Comparison of ENCODE assay signal across 14 cellular contexts in the genomic region with DNA sequence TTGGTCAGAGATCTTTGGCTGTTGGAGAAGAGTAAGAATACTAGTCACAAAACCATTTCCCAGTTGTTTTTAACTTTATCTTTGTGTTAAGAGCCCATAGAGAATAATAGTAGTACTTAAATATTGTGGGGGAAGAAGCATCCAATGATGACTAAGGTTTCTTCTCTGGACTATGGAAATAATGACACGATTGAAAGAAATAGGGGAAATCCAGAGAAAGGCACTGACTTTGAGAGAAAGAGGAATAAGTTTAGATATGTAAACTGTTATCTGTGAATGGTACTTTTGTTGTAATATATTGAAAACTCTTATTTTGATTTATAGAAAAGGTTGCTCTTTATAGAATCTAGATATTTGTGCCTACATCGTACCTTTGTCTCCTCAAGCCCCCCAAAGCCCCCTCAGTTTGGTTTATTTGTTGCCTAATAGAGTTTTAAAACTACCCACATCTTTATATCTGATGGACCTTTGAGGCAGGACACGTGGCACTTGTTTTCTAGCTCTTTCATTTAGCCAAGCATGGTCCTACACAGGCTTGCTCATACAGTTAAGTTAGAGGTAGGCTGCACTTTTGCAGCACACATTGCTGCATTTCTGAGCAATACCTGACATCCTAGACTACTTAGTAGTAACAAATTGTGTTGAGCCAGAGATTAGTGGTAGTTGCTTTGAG.
DNase-seq lines count a peak whose midpoint lies in the region; ATAC-seq, FAIRE-seq and TF ChIP-seq lines count a peak whose summit lies in the region.
"Had no signal": no experiment of that assay in that cellular context is flagged by ENCODE, and none has a peak within 500 bp of the region (broad histone marks: within the 10 kb centered on the region; RNA-seq: fewer than 3 reads in every experiment).

No MANE protein-coding gene starts in this region.

- TF ChIP-seq CTCF in A549 (IDR thresholded peaks at IDR 0.05) (no peak), activated B cell treated with CpG ODN at 0.5 μM for 24 hours (IDR thresholded peaks at IDR 0.05) (no peak), body of pancreas (IDR thresholded peaks at IDR 0.05) (no peak)

- POLR2A ChIA-PET in A549 (lab: Yijun Ruan, JAX) (no interaction called here), activated B cell treated with CpG ODN at 0.5 μM for 24 hours (lab: Charles Lee) (no interaction called here)

- ATAC-seq in A549: peak in 1 of 2 experiments; percentile 42; a peak in 3 of 6 replicates
- ATAC-seq in activated B cell treated with CpG ODN at 0.5 μM for 24 hours (ENCODE audit: low read depth): peak; percentile 64
- ATAC-seq in GM18520 (IDR thresholded peaks at IDR 0.05; ENCODE audit: unreplicated experiment): no peak
- ATAC-seq in HG03025 (IDR thresholded peaks at IDR 0.05; ENCODE audit: low FRiP score, unreplicated experiment): no peak
- ATAC-seq in body of pancreas: no peak

- H3K36me3 ChIP-seq in H7 (replicated peaks; ENCODE audit: control insufficient read depth, insufficient read depth, low read length): no peaks in the 10 kb centered on the region
- no peaks in the 10 kb centered on the region for H3K36me3 ChIP-seq in body of pancreas (replicated peaks in 1 of 2; ENCODE audit: insufficient read depth in 1 of 2, low read depth in 2 of 2)
- H3K36me3 ChIP-seq: ovary had no signal

- no peaks in the 10 kb centered on the region for H3K27me3 ChIP-seq in H7 (ENCODE audit: control insufficient read depth, insufficient read depth, low read length)
- no peaks in the 10 kb centered on the region for H3K27me3 ChIP-seq in body of pancreas
- H3K27me3 ChIP-seq: ovary had no signal

- TF ChIP-seq POLR2A in A549 (IDR thresholded peaks at IDR 0.05; ENCODE audit: low read length) (no peak), body of pancreas (IDR thresholded peaks at IDR 0.05) (no peak)

- H3K4me1 ChIP-seq in A549 (peaks cover 56% of the 10 kb centered on the region), body of pancreas (peaks cover 7% of the 10 kb centered on the region)

- H3K27me3 Mint-ChIP-seq in activated B cell treated with CpG ODN at 0.5 μM for 24 hours: no peaks in the 10 kb centered on the region

- intact Hi-C loops in activated B cell treated with CpG ODN at 0.5 μM for 24 hours (cut with micrococcal nuclease): no loop called here
- intact Hi-C loops in body of pancreas (cut with DNase I): no loop called here

- no peaks in the 10 kb centered on the region for H3K9me3 Mint-ChIP-seq in activated B cell treated with CpG ODN at 0.5 μM for 24 hours

- DNase-seq in A549 (ENCODE audit: low read depth in 1 of 2, low spot score in 1 of 2): no peak
- DNase-seq in activated B cell treated with CpG ODN at 0.5 μM for 24 hours: no peak
- DNase-seq in iris pigment epithelial cell (ENCODE audit: low read depth): peak; percentile 65
- DNase-seq in H7: no peak
- DNase-seq in body of pancreas: no peak
- DNase-seq: C1 segment of cervical spinal cord; NCI-H526; ovary; stimulated activated CD4-positive, alpha-beta T cell treated with anti-CD3 and anti-CD28 coated beads, Interleukin-4, amount 100 ng/mL, for 24 hours had no signal

- WGBS in A549 (ENCODE audit: missing lambda C conversion rate): 58% methylated on average over 3 of the region's 3 CpGs
- WGBS in body of pancreas, 2 donors: 75 to 87% methylated on average over 3 of the region's 3 CpGs

- H3K27ac Mint-ChIP-seq in activated B cell treated with CpG ODN at 0.5 μM for 24 hours: peak overlapping the region; percentile 60

- H3K4me2 ChIP-seq in A549: peak overlapping the region; percentile 6; the same call in 1 of the 3 replicates

- TF ChIP-seq EP300 in A549 (IDR thresholded peaks at IDR 0.05): no peak

- no peak for TF ChIP-seq RAD21 in A549 (conservative IDR thresholded peaks at IDR 0.05 in 1 of 2, IDR thresholded peaks at IDR 0.05 in 1 of 2)

- H3K9me3 ChIP-seq in A549: no peaks in the 10 kb centered on the region
- H3K9me3 ChIP-seq in body of pancreas: no peaks in the 10 kb centered on the region
- H3K9me3 ChIP-seq: ovary had no signal

- H3K4me3 ChIP-seq in A549 (no peak overlapping the region), H7 (ENCODE audit: insufficient read depth, low read depth, low read length) (no peak overlapping the region), body of pancreas (no peak overlapping the region)
- H3K4me3 ChIP-seq: lung, ovary had no signal

- H3K4me1 Mint-ChIP-seq in activated B cell treated with CpG ODN at 0.5 μM for 24 hours: peaks cover 30% of the 10 kb centered on the region

- CTCF ChIA-PET in A549 (lab: Yijun Ruan, JAX) (interaction anchor here (1.0 kb wide), 1 partner anchor 34 kb away, joined by 3 read pairs; no protein-coding TSS in a partner anchor), activated B cell treated with CpG ODN at 0.5 μM for 24 hours (lab: Charles Lee) (interaction anchor here (1.9 kb wide), 1 partner anchor 34 kb away, joined by 7 read pairs; no protein-coding TSS in a partner anchor)

- peaks cover 24% of the 10 kb centered on the region for H3K36me3 Mint-ChIP-seq in activated B cell treated with CpG ODN at 0.5 μM for 24 hours (ENCODE audit: low read depth)

- H3K27ac ChIP-seq in A549 (peak overlapping the region; percentile 56 to 78; a peak in 5 of 6 replicates), body of pancreas (no peak overlapping the region)
- H3K27ac ChIP-seq: ovary had no signal

- FAIRE-seq in A549 (lab: Jason Lieb, UNC) (peak; percentile 7), G401.6 (lab: Jason Lieb, UNC) (peak; percentile 82)
- FAIRE-seq: bronchial epithelial cell had no signal

- H3K4me3 Mint-ChIP-seq in activated B cell treated with CpG ODN at 0.5 μM for 24 hours: peak overlapping the region; percentile 6

TF ChIP-seq in A549, 52 proteins besides CTCF, POLR2A, EP300 and RAD21:
- no peak for TF ChIP-seq SREBF2 (IDR thresholded peaks at IDR 0.05)
- no peak for TF ChIP-seq RCOR1 (IDR thresholded peaks at IDR 0.05; ENCODE audit: low read depth, low read length)
- no peak for TF ChIP-seq CBX8 (IDR thresholded peaks at IDR 0.05)
- TF ChIP-seq, protein P1, sequence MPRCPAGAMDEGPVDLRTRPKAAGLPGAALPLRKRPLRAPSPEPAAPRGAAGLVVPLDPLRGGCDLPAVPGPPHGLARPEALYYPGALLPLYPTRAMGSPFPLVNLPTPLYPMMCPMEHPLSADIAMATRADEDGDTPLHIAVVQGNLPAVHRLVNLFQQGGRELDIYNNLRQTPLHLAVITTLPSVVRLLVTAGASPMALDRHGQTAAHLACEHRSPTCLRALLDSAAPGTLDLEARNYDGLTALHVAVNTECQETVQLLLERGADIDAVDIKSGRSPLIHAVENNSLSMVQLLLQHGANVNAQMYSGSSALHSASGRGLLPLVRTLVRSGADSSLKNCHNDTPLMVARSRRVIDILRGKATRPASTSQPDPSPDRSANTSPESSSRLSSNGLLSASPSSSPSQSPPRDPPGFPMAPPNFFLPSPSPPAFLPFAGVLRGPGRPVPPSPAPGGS (IDR thresholded peaks at IDR 0.05): no peak
- no peak for TF ChIP-seq CHD2 (IDR thresholded peaks at IDR 0.05; ENCODE audit: low read length, partially characterized antibody)
- no peak for TF ChIP-seq HOXA7 (CRISPR knock-in tag; IDR thresholded peaks at IDR 0.05)
- TF ChIP-seq, protein P2, sequence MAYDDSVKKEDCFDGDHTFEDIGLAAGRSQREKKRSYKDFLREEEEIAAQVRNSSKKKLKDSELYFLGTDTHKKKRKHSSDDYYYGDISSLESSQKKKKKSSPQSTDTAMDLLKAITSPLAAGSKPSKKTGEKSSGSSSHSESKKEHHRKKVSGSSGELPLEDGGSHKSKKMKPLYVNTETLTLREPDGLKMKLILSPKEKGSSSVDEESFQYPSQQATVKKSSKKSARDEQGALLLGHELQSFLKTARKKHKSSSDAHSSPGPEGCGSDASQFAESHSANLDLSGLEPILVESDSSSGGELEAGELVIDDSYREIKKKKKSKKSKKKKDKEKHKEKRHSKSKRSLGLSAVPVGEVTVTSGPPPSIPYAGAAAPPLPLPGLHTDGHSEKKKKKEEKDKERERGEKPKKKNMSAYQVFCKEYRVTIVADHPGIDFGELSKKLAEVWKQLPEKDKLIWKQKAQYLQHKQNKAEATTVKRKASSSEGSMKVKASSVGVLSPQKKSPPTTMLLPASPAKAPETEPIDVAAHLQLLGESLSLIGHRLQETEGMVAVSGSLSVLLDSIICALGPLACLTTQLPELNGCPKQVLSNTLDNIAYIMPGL (CRISPR knock-in tag; IDR thresholded peaks at IDR 0.05; ENCODE audit: borderline replicate concordance): no peak
- TF ChIP-seq MAZ (IDR thresholded peaks at IDR 0.05; ENCODE audit: borderline replicate concordance, low read depth, low read length): no peak
- no peak for TF ChIP-seq CEBPB (IDR thresholded peaks at IDR 0.05)
- TF ChIP-seq ESRRA (IDR thresholded peaks at IDR 0.05; ENCODE audit: borderline replicate concordance, low read length): no peak
- TF ChIP-seq, protein P3, sequence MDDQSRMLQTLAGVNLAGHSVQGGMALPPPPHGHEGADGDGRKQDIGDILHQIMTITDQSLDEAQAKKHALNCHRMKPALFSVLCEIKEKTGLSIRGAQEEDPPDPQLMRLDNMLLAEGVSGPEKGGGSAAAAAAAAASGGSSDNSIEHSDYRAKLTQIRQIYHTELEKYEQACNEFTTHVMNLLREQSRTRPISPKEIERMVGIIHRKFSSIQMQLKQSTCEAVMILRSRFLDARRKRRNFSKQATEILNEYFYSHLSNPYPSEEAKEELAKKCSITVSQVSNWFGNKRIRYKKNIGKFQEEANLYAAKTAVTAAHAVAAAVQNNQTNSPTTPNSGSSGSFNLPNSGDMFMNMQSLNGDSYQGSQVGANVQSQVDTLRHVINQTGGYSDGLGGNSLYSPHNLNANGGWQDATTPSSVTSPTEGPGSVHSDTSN (IDR thresholded peaks at IDR 0.05): no peak
- TF ChIP-seq TP53 (CRISPR knock-in tag; IDR thresholded peaks at IDR 0.05): no peak
- TF ChIP-seq JUNB (IDR thresholded peaks at IDR 0.05): no peak
- no peak for TF ChIP-seq KDM1A (IDR thresholded peaks at IDR 0.05; ENCODE audit: low read depth)
- TF ChIP-seq POLR2AphosphoS2 (conservative IDR thresholded peaks at IDR 0.05; ENCODE audit: low read length): no peak
- TF ChIP-seq MYC (IDR thresholded peaks at IDR 0.05; ENCODE audit: borderline replicate concordance, low read length): no peak
- no peak for TF ChIP-seq NFE2L2 (conservative IDR thresholded peaks at IDR 0.05; ENCODE audit: low read length)
- TF ChIP-seq HOXB5 (CRISPR knock-in tag; IDR thresholded peaks at IDR 0.05): no peak
TF ChIP-seq in A549: peak in this region for 0.

Comparison
In these comparisons a context has a peak if more than half of its experiments do, and no peak if none do; other contexts are left out.
1. H3K27ac ChIP-seq: peak in A549 (2 of 2); none in body of pancreas (0 of 4).